8 cellular contexts compared by ENCODE assay signal in genomic region chr1:34163792-34164509, GRCh38. TPM values are rescaled to one million over a fixed set of nuclear protein-coding genes. Genes with fewer than 3 reads are reported as not detected.
DNase-seq lines count a peak whose midpoint lies in the region; ATAC-seq and TF ChIP-seq lines count a peak whose summit lies in the region.

No MANE protein-coding gene starts in this region.

- WGBS in esophagus squamous epithelium, 2 donors, result 0 to 5% methylated on average over 4 to 10 of the region's 63 CpGs

- H3K4me1 ChIP-seq in esophagus squamous epithelium (peaks cover 30 to 46% (median 33%) of the 10 kb centered on the region in 3 donors), parathyroid adenoma (no peaks in the 10 kb centered on the region)

- no peaks in the 10 kb centered on the region for H3K9me3 ChIP-seq in esophagus squamous epithelium
- H3K9me3 ChIP-seq in parathyroid adenoma (ENCODE audit: control insufficient read depth, low read length), result no peaks in the 10 kb centered on the region

- H3K4me3 ChIP-seq in esophagus squamous epithelium (peak overlapping the region; percentile 6 to 63 (median 41)), parathyroid adenoma (ENCODE audit: low read depth, low read length) (peak overlapping the region; percentile 37)

- no peaks in the 10 kb centered on the region for H3K79me2 ChIP-seq in parathyroid adenoma

- no peak overlapping the region for H3K27ac ChIP-seq in esophagus squamous epithelium
- H3K27ac ChIP-seq in parathyroid adenoma, result no peak overlapping the region

- TF ChIP-seq CTCF in esophagus squamous epithelium (IDR thresholded peaks at IDR 0.05) (no peak), parathyroid adenoma (IDR thresholded peaks at IDR 0.05) (no peak)

- intact Hi-C loops in esophagus squamous epithelium (cut with DNase I), result loop anchor here (10.0 kb wide), 1 partner anchor 529 kb away; no protein-coding TSS in a partner anchor

- H3K27me3 ChIP-seq in esophagus squamous epithelium (peaks cover 11 to 100% (median 18%) of the 10 kb centered on the region in 4 donors), parathyroid adenoma (ENCODE audit: control insufficient read depth, insufficient read depth, low read length) (peaks cover 6% of the 10 kb centered on the region)

- no peak overlapping the region for H3K9ac ChIP-seq in parathyroid adenoma

- TF ChIP-seq POLR2A in esophagus squamous epithelium (IDR thresholded peaks at IDR 0.05), result no peak

- H2AFZ ChIP-seq in parathyroid adenoma, result no peak overlapping the region

- ATAC-seq in HG02623 (IDR thresholded peaks at IDR 0.05; ENCODE audit: unreplicated experiment), result no peak

- DNase-seq in EL, result peak; percentile 1
- peak; percentile 29 for DNase-seq in NCI-H1105 treated with DMSO at 0.1 percent for 48 hours (lab: John Stamatoyannopoulos, UW)
- DNase-seq in esophagus squamous epithelium (lab: John Stamatoyannopoulos, UW), result no peak
- no peak for DNase-seq in OCI-M1 (lab: John Stamatoyannopoulos, UW)
- DNase-seq in NCI-H146 treated with DMSO at 0.1 percent for 48 hours (lab: John Stamatoyannopoulos, UW; ENCODE audit: unreplicated experiment), result no peak
- no peak for DNase-seq in NAMALWA (ENCODE audit: low spot score)

- H3K36me3 ChIP-seq in esophagus squamous epithelium (no peaks in the 10 kb centered on the region), parathyroid adenoma (ENCODE audit: control insufficient read depth, insufficient read depth, low read length) (no peaks in the 10 kb centered on the region)

- H3K4me2 ChIP-seq in parathyroid adenoma (ENCODE audit: low read length), result peak overlapping the region; percentile 83

RNA-seq across cellular contexts. Expression of gene CSMD2, which starts 1.1 kb away (rescaled TPM):
- under 1 TPM in 2 of 4 donors, not detected in 2; under 0.01 to 0.13 TPM for total RNA-seq in esophagus squamous epithelium

RNA-seq across cellular contexts. Expression of gene C1orf94, which starts 12.8 kb away (rescaled TPM):
- not detected for total RNA-seq in esophagus squamous epithelium

Comparison
In these comparisons a context has a peak if more than half of its experiments do, and no peak if none do; other contexts are left out.
1. DNase-seq: peak in EL (single experiment) and NCI-H1105 treated with DMSO at 0.1 percent for 48 hours (single experiment); none in esophagus squamous epithelium (single experiment), OCI-M1 (single experiment), NCI-H146 treated with DMSO at 0.1 percent for 48 hours (single experiment) and NAMALWA (single experiment).